In the genomic region with DNA sequence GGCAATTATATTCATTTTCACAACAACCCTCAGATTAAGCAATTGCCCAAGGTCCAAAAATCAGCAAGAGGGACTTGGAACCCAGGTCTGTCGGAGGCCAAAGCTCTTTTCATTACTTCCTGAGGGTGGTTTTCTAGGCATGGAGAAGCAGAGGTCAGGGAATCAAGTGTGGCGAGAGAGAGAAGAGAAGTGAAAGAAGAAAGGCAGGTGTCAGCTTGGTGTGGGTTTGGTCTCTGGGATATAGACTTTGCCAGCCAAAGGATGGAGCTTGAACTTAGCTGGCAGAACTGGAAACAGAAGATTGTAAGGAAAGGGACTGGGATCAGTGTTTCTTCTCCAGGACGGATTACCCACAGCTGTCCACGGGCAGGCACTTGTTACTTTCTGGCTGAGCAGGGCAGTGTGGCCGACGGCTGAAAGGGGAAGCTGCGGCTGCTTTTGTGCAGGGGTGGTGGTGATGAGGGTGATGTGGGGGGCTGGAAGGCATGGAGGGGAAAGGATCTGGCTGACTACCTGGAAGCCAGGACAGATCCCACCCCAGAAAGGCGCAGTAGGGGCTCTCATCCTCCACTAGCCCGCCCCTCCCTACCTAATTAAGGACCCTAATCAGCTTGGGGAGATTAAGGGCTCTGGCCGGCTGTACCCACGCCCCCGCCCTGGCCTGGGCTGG, we compare ENCODE assay signal across 2 cellular contexts.
TF ChIP-seq lines count a peak whose summit lies in the region.

A gene (plus strand): TSS at position 640 of the 670 bp plus-strand sequence. CDS start 433 bp downstream, outside the sequence.

TF ChIP-seq in GM23338, 12 proteins besides CTCF, POLR2A, EP300 and RAD21 (continued from another document):
- no peak for TF ChIP-seq POLR2AphosphoS5 (IDR thresholded peaks at IDR 0.05; ENCODE audit: low read depth)
- no peak for TF ChIP-seq CREB1 (CRISPR knock-in tag; IDR thresholded peaks at IDR 0.05; ENCODE audit: low read depth)

TF ChIP-seq in SK-N-SH treated with all-trans-retinoic acid at 6 μM for 48 hours, 23 proteins besides CTCF, POLR2A, EP300 and RAD21 (continued from another document):
- no peak for TF ChIP-seq ZNF70 (CRISPR knock-in tag; IDR thresholded peaks at IDR 0.05)
- no peak for TF ChIP-seq RARB (CRISPR knock-in tag; IDR thresholded peaks at IDR 0.05)
- TF ChIP-seq CSDC2 (CRISPR knock-in tag; IDR thresholded peaks at IDR 0.05) = no peak
- TF ChIP-seq OSR1 (CRISPR knock-in tag; IDR thresholded peaks at IDR 0.05) = no peak
- TF ChIP-seq, protein P1, sequence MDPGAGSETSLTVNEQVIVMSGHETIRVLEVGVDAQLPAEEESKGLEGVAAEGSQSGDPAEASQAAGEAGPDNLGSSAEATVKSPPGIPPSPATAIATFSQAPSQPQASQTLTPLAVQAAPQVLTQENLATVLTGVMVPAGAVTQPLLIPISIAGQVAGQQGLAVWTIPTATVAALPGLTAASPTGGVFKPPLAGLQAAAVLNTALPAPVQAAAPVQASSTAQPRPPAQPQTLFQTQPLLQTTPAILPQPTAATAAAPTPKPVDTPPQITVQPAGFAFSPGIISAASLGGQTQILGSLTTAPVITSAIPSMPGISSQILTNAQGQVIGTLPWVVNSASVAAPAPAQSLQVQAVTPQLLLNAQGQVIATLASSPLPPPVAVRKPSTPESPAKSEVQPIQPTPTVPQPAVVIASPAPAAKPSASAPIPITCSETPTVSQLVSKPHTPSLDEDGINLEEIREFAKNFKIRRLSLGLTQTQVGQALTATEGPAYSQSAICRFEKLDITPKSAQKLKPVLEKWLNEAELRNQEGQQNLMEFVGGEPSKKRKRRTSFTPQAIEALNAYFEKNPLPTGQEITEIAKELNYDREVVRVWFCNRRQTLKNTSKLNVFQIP (CRISPR knock-in tag; IDR thresholded peaks at IDR 0.05; ENCODE audit: borderline replicate concordance, low read depth) = no peak
- no peak for TF ChIP-seq ZC3H10 (CRISPR knock-in tag; IDR thresholded peaks at IDR 0.05)
- TF ChIP-seq ISL1 (CRISPR knock-in tag; IDR thresholded peaks at IDR 0.05) = no peak
- TF ChIP-seq, protein P2, sequence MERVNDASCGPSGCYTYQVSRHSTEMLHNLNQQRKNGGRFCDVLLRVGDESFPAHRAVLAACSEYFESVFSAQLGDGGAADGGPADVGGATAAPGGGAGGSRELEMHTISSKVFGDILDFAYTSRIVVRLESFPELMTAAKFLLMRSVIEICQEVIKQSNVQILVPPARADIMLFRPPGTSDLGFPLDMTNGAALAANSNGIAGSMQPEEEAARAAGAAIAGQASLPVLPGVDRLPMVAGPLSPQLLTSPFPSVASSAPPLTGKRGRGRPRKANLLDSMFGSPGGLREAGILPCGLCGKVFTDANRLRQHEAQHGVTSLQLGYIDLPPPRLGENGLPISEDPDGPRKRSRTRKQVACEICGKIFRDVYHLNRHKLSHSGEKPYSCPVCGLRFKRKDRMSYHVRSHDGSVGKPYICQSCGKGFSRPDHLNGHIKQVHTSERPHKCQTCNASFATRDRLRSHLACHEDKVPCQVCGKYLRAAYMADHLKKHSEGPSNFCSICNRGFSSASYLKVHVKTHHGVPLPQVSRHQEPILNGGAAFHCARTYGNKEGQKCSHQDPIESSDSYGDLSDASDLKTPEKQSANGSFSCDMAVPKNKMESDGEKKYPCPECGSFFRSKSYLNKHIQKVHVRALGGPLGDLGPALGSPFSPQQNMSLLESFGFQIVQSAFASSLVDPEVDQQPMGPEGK (CRISPR knock-in tag; IDR thresholded peaks at IDR 0.05; ENCODE audit: borderline replicate concordance) = no peak
- no peak for TF ChIP-seq BACH2 (CRISPR knock-in tag; IDR thresholded peaks at IDR 0.05; ENCODE audit: borderline replicate concordance)
- TF ChIP-seq, protein P3, sequence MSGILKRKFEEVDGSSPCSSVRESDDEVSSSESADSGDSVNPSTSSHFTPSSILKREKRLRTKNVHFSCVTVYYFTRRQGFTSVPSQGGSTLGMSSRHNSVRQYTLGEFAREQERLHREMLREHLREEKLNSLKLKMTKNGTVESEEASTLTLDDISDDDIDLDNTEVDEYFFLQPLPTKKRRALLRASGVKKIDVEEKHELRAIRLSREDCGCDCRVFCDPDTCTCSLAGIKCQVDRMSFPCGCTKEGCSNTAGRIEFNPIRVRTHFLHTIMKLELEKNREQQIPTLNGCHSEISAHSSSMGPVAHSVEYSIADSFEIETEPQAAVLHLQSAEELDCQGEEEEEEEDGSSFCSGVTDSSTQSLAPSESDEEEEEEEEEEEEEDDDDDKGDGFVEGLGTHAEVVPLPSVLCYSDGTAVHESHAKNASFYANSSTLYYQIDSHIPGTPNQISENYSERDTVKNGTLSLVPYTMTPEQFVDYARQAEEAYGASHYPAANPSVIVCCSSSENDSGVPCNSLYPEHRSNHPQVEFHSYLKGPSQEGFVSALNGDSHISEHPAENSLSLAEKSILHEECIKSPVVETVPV (CRISPR knock-in tag; IDR thresholded peaks at IDR 0.05) = no peak
- no peak for TF ChIP-seq ZNF565 (CRISPR knock-in tag; conservative IDR thresholded peaks at IDR 0.05; ENCODE audit: low read depth)
TF ChIP-seq in SK-N-SH treated with all-trans-retinoic acid at 6 μM for 48 hours: peak in this region for 0.
